Comparison of ENCODE assay signal across 8 cellular contexts in genomic region chr10:77836299-77836820, GRCh38.
DNase-seq lines count a peak whose midpoint lies in the region; ATAC-seq, FAIRE-seq and TF ChIP-seq lines count a peak whose summit lies in the region.

No MANE protein-coding gene starts in this region.

- 2% methylated on average over 11 of the region's 11 CpGs for WGBS in K562 (ENCODE audit: insufficient coverage, low coverage, missing lambda C conversion rate)
- WGBS in mesenchymal stem cell: 37% methylated on average over 9 of the region's 11 CpGs

- H3K4me3 ChIP-seq in GM06990 (replicated peaks; ENCODE audit: low read depth, low read length): no peak overlapping the region
- H3K4me3 ChIP-seq in K562: peak overlapping the region; percentile 18; the same call in 1 of the 2 replicates
- H3K4me3 ChIP-seq in mesenchymal stem cell (ENCODE audit: insufficient read depth in 1 of 2, low read depth in 1 of 2, low read length in 2 of 2): no peak overlapping the region

- ATAC-seq in HG03439 (IDR thresholded peaks at IDR 0.05; ENCODE audit: unreplicated experiment): peak; percentile 49
- peak; percentile 97 for ATAC-seq in K562
- ATAC-seq in GM18858 (IDR thresholded peaks at IDR 0.05; ENCODE audit: unreplicated experiment): no peak

- H3K36me3 ChIP-seq in GM06990 (ENCODE audit: control insufficient read depth, insufficient read depth, low read length) (peaks cover 5% of the 10 kb centered on the region), K562 (ENCODE audit: control insufficient read depth, insufficient read depth, low read length) (peaks cover 58% of the 10 kb centered on the region), mesenchymal stem cell (ENCODE audit: control insufficient read depth in 1 of 2, insufficient read depth in 2 of 2, low read depth in 1 of 2, low read length in 2 of 2) (peaks cover 49 to 81% of the 10 kb centered on the region in 2 experiments)

- no peak overlapping the region for H4K91ac ChIP-seq in mesenchymal stem cell (ENCODE audit: low read length)

- H2BK5ac ChIP-seq in mesenchymal stem cell (ENCODE audit: low read depth, low read length, poor library complexity, severe bottlenecking): no peak overlapping the region

- no peaks in the 10 kb centered on the region for H4K20me1 ChIP-seq in K562 (replicated peaks; ENCODE audit: control insufficient read depth, insufficient read depth, low read length)

- TF ChIP-seq POLR2A in K562 (conservative IDR thresholded peaks at IDR 0.05): peak; percentile 88

- TF ChIP-seq EP300 in K562 (IDR thresholded peaks at IDR 0.05; ENCODE audit: low read length): no peak

- TF ChIP-seq RAD21 in K562 (CRISPR knock-in tag; conservative IDR thresholded peaks at IDR 0.05 in 1 of 2, IDR thresholded peaks at IDR 0.05 in 1 of 2): peak in 1 of 2 experiments; percentile 21; a peak in 1 of 4 replicates

- H3K79me2 ChIP-seq in K562 (ENCODE audit: control insufficient read depth, insufficient read depth, low read length): no peaks in the 10 kb centered on the region; the same call in 2 of the 3 replicates

- H3K23ac ChIP-seq in mesenchymal stem cell (ENCODE audit: low read length in 2 of 2): no peak overlapping the region

- FAIRE-seq in K562 (lab: Jason Lieb, UNC): peak; percentile 99

- H2AK5ac ChIP-seq in mesenchymal stem cell (ENCODE audit: low read length, severe bottlenecking): no peak overlapping the region

- in situ Hi-C loops in K562 (cut with MboI): no loop called here

- POLR2A ChIA-PET in K562 (lab: Yijun Ruan, JAX): interaction anchor here (0.6 to 1.1 kb wide), 15 partner anchors 9 to 1555 kb away, joined by 3 to 4 read pairs (median 3); no protein-coding TSS in a partner anchor

- H3K27me3 ChIP-seq in GM06990 (replicated peaks; ENCODE audit: control insufficient read depth, insufficient read depth, low read length) (no peaks in the 10 kb centered on the region), K562 (ENCODE audit: control insufficient read depth in 2 of 2, insufficient read depth in 2 of 2, low read length in 2 of 2) (no peaks in the 10 kb centered on the region), mesenchymal stem cell (ENCODE audit: control insufficient read depth in 1 of 2, insufficient read depth in 1 of 2, low read length in 2 of 2) (no peaks in the 10 kb centered on the region)

- CTCF ChIA-PET in K562 (lab: Yijun Ruan, JAX; ENCODE audit: low intra/inter-chr PET ratio): interaction anchor here (0.6 kb wide), 1 partner anchor 342 kb away, joined by 3 read pairs; no protein-coding TSS in a partner anchor

- H3K4ac ChIP-seq in mesenchymal stem cell (ENCODE audit: low read depth in 1 of 2, low read length in 2 of 2): no peak overlapping the region

- H3K9me3 ChIP-seq in K562 (replicated peaks; ENCODE audit: control insufficient read depth, insufficient read depth, low read depth, low read length): no peaks in the 10 kb centered on the region
- no peaks in the 10 kb centered on the region for H3K9me3 ChIP-seq in mesenchymal stem cell (ENCODE audit: control insufficient read depth, low read length)

- H3K4me2 ChIP-seq in K562 (ENCODE audit: insufficient read depth, low read length) (peak overlapping the region; percentile 76), mesenchymal stem cell (ENCODE audit: low read length, poor library complexity, severe bottlenecking) (no peak overlapping the region)

- no peak overlapping the region for H3K14ac ChIP-seq in mesenchymal stem cell (ENCODE audit: low read length in 2 of 2)

- no peaks in the 10 kb centered on the region for H3K9me1 ChIP-seq in K562 (ENCODE audit: control insufficient read depth, insufficient read depth, low read length)

- peaks cover 21% of the 10 kb centered on the region for H3K79me1 ChIP-seq in mesenchymal stem cell (replicated peaks; ENCODE audit: low read length, poor library complexity, severe bottlenecking)

- H3K18ac ChIP-seq in mesenchymal stem cell (ENCODE audit: low read depth in 1 of 2, low read length in 2 of 2): no peak overlapping the region

- H2BK15ac ChIP-seq in mesenchymal stem cell (ENCODE audit: low read depth, poor library complexity, severe bottlenecking): no peak overlapping the region

- no peak overlapping the region for H2BK120ac ChIP-seq in mesenchymal stem cell (ENCODE audit: low read depth, low read length)

- DNase-seq in GM06990 (ENCODE audit: extremely low read depth, insufficient read length): peak; percentile 40
- DNase-seq in T-helper 9 cell: peak; percentile 63
- peak; percentile 92 to 96 (median 94) for DNase-seq in K562 (ENCODE audit: extremely low read depth in 1 of 4, low spot score in 3 of 4)
- DNase-seq in mesenchymal stem cell: peak; percentile 93
- DNase-seq in stimulated activated CD8-positive, alpha-beta memory T cell treated with anti-CD3 and anti-CD28 coated beads, Interleukin-7, amount 100 ng/mL, for 1 hour (ENCODE audit: low read depth in 2 of 2): peak; percentile 17
- no peak for DNase-seq in DMS153 treated with DMSO at 0.1 percent for 48 hours (lab: John Stamatoyannopoulos, UW; ENCODE audit: unreplicated experiment)

- H2BK12ac ChIP-seq in mesenchymal stem cell (ENCODE audit: low read length in 2 of 2): no peak overlapping the region

- no TSS peak for BruUV-seq in K562 (replicated peaks; lab: Mats Ljungman, UMichigan)

- H4K8ac ChIP-seq in mesenchymal stem cell (ENCODE audit: low read length): no peak overlapping the region

- H3K27ac ChIP-seq in K562 (ENCODE audit: extremely low read depth, low read depth, low read length) (peak overlapping the region; percentile 93), mesenchymal stem cell (ENCODE audit: low read length, poor library complexity, severe bottlenecking) (no peak overlapping the region)

- H3K4me1 ChIP-seq in K562 (replicated peaks in 1 of 2; ENCODE audit: control insufficient read depth in 2 of 2, insufficient read depth in 2 of 2, low read length in 2 of 2): peaks cover 21 to 31% of the 10 kb centered on the region in 2 experiments
- H3K4me1 ChIP-seq in mesenchymal stem cell (ENCODE audit: control insufficient read depth, insufficient read depth, low read depth, low read length): peaks cover 40% of the 10 kb centered on the region

- intact Hi-C loops in K562 (cut with micrococcal nuclease): loop anchor here (2.0 to 5.0 kb wide), 2 partner anchors 72 to 664 kb away; no protein-coding TSS in a partner anchor

- H3K9ac ChIP-seq in K562 (ENCODE audit: insufficient read depth in 1 of 2, low read depth in 2 of 2, low read length in 2 of 2) (peak overlapping the region; percentile 27 to 71; a peak in 3 of 4 replicates), mesenchymal stem cell (ENCODE audit: low read length) (no peak overlapping the region)

- no peak for TF ChIP-seq CTCF in GM06990 (IDR thresholded peaks at IDR 0.05; ENCODE audit: insufficient read depth, low read length, poor library complexity, severe bottlenecking)
- TF ChIP-seq CTCF in K562 (IDR thresholded peaks at IDR 0.05 in 2 of 3, conservative IDR thresholded peaks at IDR 0.05 in 1 of 3; ENCODE audit: insufficient read depth in 2 of 3, low read depth in 1 of 3, low read length in 3 of 3): peak; percentile 31 to 55 (median 37); a peak in 5 of 6 replicates

- H2AFZ ChIP-seq in K562 (ENCODE audit: low read depth, low read length) (peak overlapping the region; percentile 93), mesenchymal stem cell (ENCODE audit: low read depth, low read length) (no peak overlapping the region)

TF ChIP-seq in K562, 482 proteins besides CTCF, POLR2A, EP300 and RAD21 (continues in another document):
- 0 out of 2 replicates have a peak, but pooled peaks have one; percentile 54 for TF ChIP-seq HDGF (IDR thresholded peaks at IDR 0.05)
- peak in 1 of 2 experiments; percentile 44; a peak in 1 of 4 replicates for TF ChIP-seq UBTF (IDR thresholded peaks at IDR 0.05; ENCODE audit: borderline replicate concordance in 1 of 2, low read depth in 2 of 2, low read length in 2 of 2)
- no peak for TF ChIP-seq ZNF24 (IDR thresholded peaks at IDR 0.05)
- no peak for TF ChIP-seq ELF2 (CRISPR knock-in tag; IDR thresholded peaks at IDR 0.05)
- TF ChIP-seq ZNF217 (CRISPR knock-in tag; IDR thresholded peaks at IDR 0.05): no peak
- peak; percentile 61; the same call in 1 of the 2 replicates for TF ChIP-seq ELF1 (tag; IDR thresholded peaks at IDR 0.05)
- TF ChIP-seq SOX6 (IDR thresholded peaks at IDR 0.05): peak; percentile 77; the same call in 1 of the 2 replicates
- peak; percentile 83 for TF ChIP-seq CREM (IDR thresholded peaks at IDR 0.05; ENCODE audit: low read depth)
- TF ChIP-seq L3MBTL2 (IDR thresholded peaks at IDR 0.05): peak; percentile 71; the same call in 1 of the 2 replicates
- no peak for TF ChIP-seq ZNF780A (CRISPR knock-in tag; IDR thresholded peaks at IDR 0.05)
- TF ChIP-seq NFRKB (IDR thresholded peaks at IDR 0.05; ENCODE audit: low read depth): peak; percentile 77; the same call in 1 of the 2 replicates
- TF ChIP-seq FOXA1 (IDR thresholded peaks at IDR 0.05; ENCODE audit: borderline replicate concordance): no peak
- no peak for TF ChIP-seq CBX8 (IDR thresholded peaks at IDR 0.05; ENCODE audit: borderline replicate concordance, extremely low read depth, low read depth, low read length, poor library complexity, severe bottlenecking)
- peak in 1 of 2 experiments; percentile 39; a peak in 1 of 4 replicates for TF ChIP-seq RCOR1 (IDR thresholded peaks at IDR 0.05; ENCODE audit: borderline replicate concordance in 1 of 2, low read depth in 2 of 2, low read length in 2 of 2)
- TF ChIP-seq GABPA (tag; conservative IDR thresholded peaks at IDR 0.05; ENCODE audit: low read depth): peak; percentile 83
- TF ChIP-seq ESRRA (IDR thresholded peaks at IDR 0.05; ENCODE audit: borderline replicate concordance, low read depth): no peak
